12 cellular contexts compared by ENCODE assay signal in the genomic region with DNA sequence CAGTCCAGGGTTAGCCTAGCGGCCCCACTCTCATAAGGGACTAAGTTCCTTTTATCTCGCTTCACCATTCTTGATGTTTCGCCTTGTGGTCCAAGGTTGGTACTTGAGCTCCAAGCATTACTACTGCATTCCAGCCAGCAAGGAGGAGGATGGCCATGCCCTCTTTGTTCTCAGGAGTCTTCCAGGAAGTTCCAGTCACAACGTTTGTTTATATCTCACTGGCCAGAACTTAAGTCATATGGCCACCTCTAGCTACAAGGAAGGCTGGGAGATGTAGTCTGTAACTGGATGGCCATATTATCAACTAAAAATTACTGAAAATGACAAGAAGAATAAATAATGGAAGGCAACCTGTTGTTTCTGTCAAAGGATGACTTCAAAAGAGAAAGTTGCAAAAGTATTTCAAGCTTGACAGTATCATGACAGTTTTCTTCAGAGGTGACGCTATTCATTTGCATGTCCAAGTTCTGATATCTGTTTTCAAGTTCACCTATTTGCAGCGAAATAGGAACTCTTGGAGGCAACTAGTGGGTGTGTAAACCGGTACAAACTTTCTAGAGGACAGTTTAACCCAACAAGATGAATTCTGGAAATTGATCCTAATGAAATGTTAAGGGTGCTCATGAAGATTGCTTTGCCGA.
DNase-seq lines count a peak whose midpoint lies in the region; ATAC-seq, FAIRE-seq and TF ChIP-seq lines count a peak whose summit lies in the region.
"Had no signal": no experiment of that assay in that cellular context is flagged by ENCODE, and none has a peak within 500 bp of the region (broad histone marks: within the 10 kb centered on the region; RNA-seq: fewer than 3 reads in every experiment).

No MANE protein-coding gene starts in this region.

- peaks cover 8% of the 10 kb centered on the region for H3K4me1 Mint-ChIP-seq in activated T-cell treated with anti-CD3 and anti-CD28 coated beads, Interleukin-2, amount 50 U/mL, for 4 hours (ENCODE audit: low read depth)
- peaks cover 53% of the 10 kb centered on the region for H3K4me1 Mint-ChIP-seq in nephron progenitor cell

- in situ Hi-C loops in IMR-90 (cut with MboI; ENCODE audit: low sequenced_read_pairs) (loop anchor here (10.0 kb wide), 1 partner anchor 444 kb away; no protein-coding TSS in a partner anchor), GM12878 (cut with MboI) (no loop called here), GM13977 (cut with MboI; ENCODE audit: low pct_unique_long_range_greater_than_20kb, low sequenced_read_pairs, unreplicated experiment) (no loop called here)

- peak overlapping the region; percentile 75 for H3K14ac ChIP-seq in IMR-90 (replicated peaks; ENCODE audit: low read depth, low read length)

- peak overlapping the region; percentile 99 for H2BK5ac ChIP-seq in IMR-90 (ENCODE audit: low read depth, low read length, poor library complexity, severe bottlenecking)

- peaks cover 36% of the 10 kb centered on the region for H3K9me1 ChIP-seq in IMR-90 (ENCODE audit: insufficient read depth, low read length)

- peak; percentile 54 for FAIRE-seq in GM12878 (lab: Jason Lieb, UNC)
- FAIRE-seq: kidney had no signal

- intact Hi-C loops in IMR-90 (cut with micrococcal nuclease) (no loop called here), GM12878 (cut with micrococcal nuclease; ENCODE audit: unreplicated experiment) (loop anchor here (10.0 kb wide), 1 partner anchor 374 kb away; no protein-coding TSS in a partner anchor), left colon (cut with DNase I, micrococcal nuclease) (no loop called here)

- peak overlapping the region; percentile 55 for H3K18ac ChIP-seq in IMR-90 (ENCODE audit: low read depth, low read length)

- 94% methylated on average over 2 of the region's 8 CpGs; no CpG with 5 or more reads in 1 of the 2 experiments for WGBS in IMR-90 (ENCODE audit: extremely low coverage in 2 of 2, insufficient read length in 1 of 2), 2 experiments
- 49% methylated on average over 8 of the region's 8 CpGs for WGBS in GM12878 (ENCODE audit: insufficient coverage, insufficient replicate concordance, low lambda C conversion rate, missing lambda C conversion rate)

- H3K9me3 ChIP-seq in IMR-90 (ENCODE audit: control insufficient read depth, insufficient read depth, low read length) (no peaks in the 10 kb centered on the region), GM12878 (replicated peaks; ENCODE audit: control insufficient read depth, insufficient read depth, low read length) (no peaks in the 10 kb centered on the region)
- H3K9me3 ChIP-seq: BE2C had no signal

- H3K79me2 ChIP-seq in GM12878 (ENCODE audit: control insufficient read depth, insufficient read depth, low read length), result no peaks in the 10 kb centered on the region

- H3K4me3 ChIP-seq in AG10803 (ENCODE audit: low read length), result no peak overlapping the region
- H3K4me3 ChIP-seq in IMR-90 (ENCODE audit: insufficient read depth, low read depth, low read length), result no peak overlapping the region
- no peak overlapping the region for H3K4me3 ChIP-seq in GM12878

- peaks cover 2% of the 10 kb centered on the region for H3K27me3 Mint-ChIP-seq in activated T-cell treated with anti-CD3 and anti-CD28 coated beads, Interleukin-2, amount 50 U/mL, for 4 hours (ENCODE audit: low read depth)
- peaks cover 3% of the 10 kb centered on the region for H3K27me3 Mint-ChIP-seq in nephron progenitor cell (ENCODE audit: low read depth, poor library complexity)

- H2AK5ac ChIP-seq in IMR-90 (ENCODE audit: low read depth, low read length), result peak overlapping the region; percentile 89

- TF ChIP-seq POLR2A in IMR-90 (IDR thresholded peaks at IDR 0.05; ENCODE audit: low read depth, low read length) (no peak), GM12878 (IDR thresholded peaks at IDR 0.05; ENCODE audit: low read depth, low read length) (no peak)

- H3K4me3 Mint-ChIP-seq in activated T-cell treated with anti-CD3 and anti-CD28 coated beads, Interleukin-2, amount 50 U/mL, for 4 hours, result no peak overlapping the region
- H3K4me3 Mint-ChIP-seq in nephron progenitor cell, result no peak overlapping the region

- SMC1A ChIA-PET in GM12878 (lab: Charles Lee; ENCODE audit: uncharacterized antibody, unreplicated experiment), result interaction anchor here (0.8 to 1.3 kb wide), 3 partner anchors 111 to 169 kb away, joined by 3 to 6 read pairs (median 4); no protein-coding TSS in a partner anchor

- 0 out of 2 replicates have a peak overlapping the region, but pooled peaks have one; percentile 5 for H3K56ac ChIP-seq in IMR-90 (ENCODE audit: extremely low read depth, insufficient read depth, low read length)

- H2BK15ac ChIP-seq in IMR-90 (ENCODE audit: low read depth, low read length), result peak overlapping the region; percentile 72

- H3K79me1 ChIP-seq in IMR-90 (ENCODE audit: low read depth in 1 of 2, low read length in 2 of 2), result peaks cover 27 to 80% of the 10 kb centered on the region in 2 experiments

- H2BK20ac ChIP-seq in IMR-90 (ENCODE audit: low read depth, low read length), result peak overlapping the region; percentile 75

- H3K4ac ChIP-seq in IMR-90 (ENCODE audit: low read depth, low read length), result peak overlapping the region; percentile 79

- H3K36me3 Mint-ChIP-seq in activated T-cell treated with anti-CD3 and anti-CD28 coated beads, Interleukin-2, amount 50 U/mL, for 4 hours (ENCODE audit: insufficient read depth), result no peaks in the 10 kb centered on the region
- peaks cover 26% of the 10 kb centered on the region for H3K36me3 Mint-ChIP-seq in nephron progenitor cell (ENCODE audit: low read depth)

- no peaks in the 10 kb centered on the region for H3K9me3 Mint-ChIP-seq in activated T-cell treated with anti-CD3 and anti-CD28 coated beads, Interleukin-2, amount 50 U/mL, for 4 hours
- H3K9me3 Mint-ChIP-seq in nephron progenitor cell, result no peaks in the 10 kb centered on the region

- H4K91ac ChIP-seq in IMR-90 (ENCODE audit: insufficient read depth, low read depth, low read length), result peak overlapping the region; percentile 79

- no peak overlapping the region for H3K27ac Mint-ChIP-seq in nephron progenitor cell

- H3K27me3 ChIP-seq in IMR-90 (ENCODE audit: control insufficient read depth, insufficient read depth, low read length), result no peaks in the 10 kb centered on the region
- no peaks in the 10 kb centered on the region for H3K27me3 ChIP-seq in GM12878 (replicated peaks in 1 of 2; ENCODE audit: control insufficient read depth in 2 of 2, insufficient read depth in 2 of 2, low read length in 1 of 2)
- H3K27me3 ChIP-seq: BE2C had no signal

- H3K27ac ChIP-seq in IMR-90 (ENCODE audit: insufficient read depth, low read length) (peak overlapping the region; percentile 65), GM12878 (ENCODE audit: control insufficient read depth, insufficient read depth) (no peak overlapping the region)

- TF ChIP-seq CTCF in AG10803 (conservative IDR thresholded peaks at IDR 0.05; ENCODE audit: low read length), result no peak
- TF ChIP-seq CTCF in IMR-90 (conservative IDR thresholded peaks at IDR 0.05; ENCODE audit: low read depth, low read length), result no peak
- no peak for TF ChIP-seq CTCF in GM12878 (IDR thresholded peaks at IDR 0.05 in 2 of 3, conservative IDR thresholded peaks at IDR 0.05 in 1 of 3; ENCODE audit: control insufficient read depth in 2 of 3, extremely low read depth in 1 of 3, insufficient read depth in 1 of 3, low read depth in 3 of 3, low read length in 3 of 3)
- no peak for TF ChIP-seq CTCF in nephron progenitor cell (IDR thresholded peaks at IDR 0.05)
- no peak for TF ChIP-seq CTCF in GM13977 (IDR thresholded peaks at IDR 0.05; ENCODE audit: extremely low read depth, insufficient read depth, missing control alignments)

- TF ChIP-seq EP300 in GM12878 (IDR thresholded peaks at IDR 0.05; ENCODE audit: borderline replicate concordance in 1 of 2, control insufficient read depth in 1 of 2, low read depth in 2 of 2, low read length in 2 of 2), result no peak

- H2AFZ ChIP-seq in IMR-90 (replicated peaks; ENCODE audit: low read length, poor library complexity) (peak overlapping the region; percentile 45), GM12878 (ENCODE audit: control insufficient read depth, low read depth, low read length) (no peak overlapping the region)

- H3K36me3 ChIP-seq in IMR-90 (ENCODE audit: control insufficient read depth, insufficient read depth, low read length) (peaks cover 13% of the 10 kb centered on the region), GM12878 (ENCODE audit: control insufficient read depth in 2 of 2, insufficient read depth in 2 of 2, low read length in 1 of 2) (no peaks in the 10 kb centered on the region)

- H4K20me1 ChIP-seq in IMR-90 (ENCODE audit: insufficient read depth, low read length), result no peaks in the 10 kb centered on the region
- no peaks in the 10 kb centered on the region for H4K20me1 ChIP-seq in GM12878 (ENCODE audit: control insufficient read depth, insufficient read depth)

- BruUV-seq in IMR-90 (replicated peaks; lab: Mats Ljungman, UMichigan) (no TSS peak), GM12878 (replicated peaks; lab: Mats Ljungman, UMichigan) (no TSS peak)

- H3K9ac ChIP-seq in IMR-90 (ENCODE audit: low read depth, low read length), result no peak overlapping the region
- no peak overlapping the region for H3K9ac ChIP-seq in GM12878 (ENCODE audit: control insufficient read depth, insufficient read depth, low read length)

- DNase-seq in AG10803 (ENCODE audit: low read depth) (peak; percentile 64), IMR-90 (peak; percentile 86), GM12878 (ENCODE audit: low read depth, low spot score) (no peak), left colon (no peak), nephron progenitor cell (no peak), GM13977 (ENCODE audit: low spot score) (no peak)
- DNase-seq in activated T-cell treated with anti-CD3 and anti-CD28 coated beads, Interleukin-2, amount 50 U/mL, for 4 hours, result no peak
- DNase-seq in effector CD8-positive, alpha-beta T cell (lab: John Stamatoyannopoulos, UW), result no peak
- DNase-seq: amniotic stem cell, BE2C, kidney, NCI-H1105 had no signal

- ATAC-seq in IMR-90 (ENCODE audit: low read depth) (peak; percentile 55), GM12878 (peak; percentile 55), left colon (peak; percentile 84)
- no peak for ATAC-seq in activated T-cell treated with anti-CD3 and anti-CD28 coated beads, Interleukin-2, amount 50 U/mL, for 4 hours

- peak overlapping the region; percentile 32 to 98 for H4K8ac ChIP-seq in IMR-90 (ENCODE audit: low read depth in 2 of 2, low read length in 2 of 2)

- H3K4me2 ChIP-seq in IMR-90 (ENCODE audit: low read depth, low read length) (peak overlapping the region; percentile 1; the same call in 1 of the 2 replicates), GM12878 (ENCODE audit: control insufficient read depth, insufficient read depth) (no peak overlapping the region)

- dilution Hi-C loops in IMR-90 (cut with HindIII; ENCODE audit: low sequenced_read_pairs, unreplicated experiment), result no loop called here

- POLR2A ChIA-PET in IMR-90 (lab: Charles Lee; ENCODE audit: unreplicated experiment) (no interaction called here), GM12878 (lab: Charles Lee) (no interaction called here)

- peak overlapping the region; percentile 87 for H4K5ac ChIP-seq in IMR-90 (ENCODE audit: low read depth, low read length)

- no peak for TF ChIP-seq RAD21 in IMR-90 (IDR thresholded peaks at IDR 0.05; ENCODE audit: low read length)
- TF ChIP-seq RAD21 in GM12878 (IDR thresholded peaks at IDR 0.05; ENCODE audit: insufficient read depth, low read depth, low read length), result no peak

- peaks cover 25% of the 10 kb centered on the region for H3K4me1 ChIP-seq in IMR-90 (ENCODE audit: control insufficient read depth, insufficient read depth, low read length)
- H3K4me1 ChIP-seq in GM12878 (ENCODE audit: control insufficient read depth, insufficient read depth, low read length), result peaks cover 3% of the 10 kb centered on the region; the same call in 1 of the 2 replicates

- peak overlapping the region; percentile 45 for H2AK9ac ChIP-seq in IMR-90 (replicated peaks; ENCODE audit: low read depth, low read length, poor library complexity)

- RAD21 ChIA-PET in GM12878 (lab: Charles Lee; ENCODE audit: unreplicated experiment), result interaction anchor here (1.2 kb wide), 1 partner anchor 169 kb away, joined by 3 read pairs; no protein-coding TSS in a partner anchor

- H3K23ac ChIP-seq in IMR-90 (ENCODE audit: low read depth, low read length), result peak overlapping the region; percentile 66

- peak overlapping the region; percentile 83 for H2BK120ac ChIP-seq in IMR-90 (ENCODE audit: low read depth, low read length)

- CTCF ChIA-PET in IMR-90 (lab: Yijun Ruan, JAX) (interaction anchor here (1.4 kb wide), 1 partner anchor 16 kb away, joined by 6 read pairs; no protein-coding TSS in a partner anchor), GM12878 (lab: Yijun Ruan, JAX) (interaction anchor here (0.8 kb wide), 1 partner anchor 63 kb away, joined by 3 read pairs; no protein-coding TSS in a partner anchor)

Comparison
In these comparisons a context has a peak if more than half of its experiments do, and no peak if none do; other contexts are left out.
1. DNase-seq: peak in AG10803 (single experiment) and IMR-90 (single experiment); none in GM12878 (single experiment), left colon (0 of 2), activated T-cell treated with anti-CD3 and anti-CD28 coated beads, Interleukin-2, amount 50 U/mL, for 4 hours (single experiment), effector CD8-positive, alpha-beta T cell (single experiment), nephron progenitor cell (single experiment) and GM13977 (single experiment).
2. ATAC-seq: peak in IMR-90 (single experiment), GM12878 (single experiment) and left colon (single experiment); none in activated T-cell treated with anti-CD3 and anti-CD28 coated beads, Interleukin-2, amount 50 U/mL, for 4 hours (0 of 2).